Comparison of ENCODE assay signal across 9 cellular contexts in the genomic region with DNA sequence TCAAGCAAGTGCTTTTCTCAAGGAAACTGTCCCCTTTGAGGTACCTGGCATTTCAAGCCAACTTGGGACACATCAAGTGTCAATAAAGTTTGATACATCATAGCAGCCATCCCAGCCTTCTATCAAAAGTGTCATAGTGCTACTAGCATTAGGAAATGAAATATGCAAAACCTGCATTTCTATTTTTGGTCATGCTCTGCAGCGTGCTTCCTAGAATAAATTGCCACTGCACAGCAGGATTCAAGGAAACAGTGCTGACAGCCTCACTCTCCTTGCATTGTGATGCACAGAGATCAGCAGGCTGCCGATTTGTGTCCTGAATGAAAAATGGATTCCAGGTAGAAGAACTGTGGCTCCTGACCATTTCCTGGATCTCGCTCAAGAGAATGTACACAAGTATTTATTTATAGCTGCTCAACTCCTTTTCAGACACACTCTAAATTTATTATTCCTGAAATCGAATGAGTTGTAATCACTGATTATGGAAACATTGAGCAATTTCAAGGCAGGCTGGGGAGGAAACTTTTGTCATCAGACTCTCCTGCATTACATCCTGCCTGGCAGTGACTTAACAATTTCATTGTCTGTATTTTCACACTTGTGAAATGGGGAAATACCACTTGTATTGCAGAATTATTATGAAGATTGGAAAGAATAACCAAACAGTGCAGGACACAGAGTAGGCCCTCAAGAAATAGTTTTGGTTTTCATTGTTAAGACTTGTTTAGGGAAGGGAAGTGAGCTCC.
DNase-seq lines count a peak whose midpoint lies in the region; ATAC-seq and TF ChIP-seq lines count a peak whose summit lies in the region.
"Had no signal": no experiment of that assay in that cellular context is flagged by ENCODE, and none has a peak within 500 bp of the region (broad histone marks: within the 10 kb centered on the region; RNA-seq: fewer than 3 reads in every experiment).

No MANE protein-coding gene starts in this region.

- H3K4me1 ChIP-seq in upper lobe of left lung, result peaks cover 25 to 29% (median 27%) of the 10 kb centered on the region in 4 donors

- peak overlapping the region; percentile 63 to 75 for H3K27ac Mint-ChIP-seq in activated naive CD4-positive, alpha-beta T cell treated with anti-CD3 and anti-CD28 coated beads, Interleukin-2, amount 50 U/mL, for 72 hours
- H3K27ac Mint-ChIP-seq in WTC11, result peak overlapping the region; percentile 95

- peak overlapping the region; percentile 11 to 73 (median 68) for H3K27ac ChIP-seq in upper lobe of left lung

- H3K9me3 Mint-ChIP-seq in activated naive CD4-positive, alpha-beta T cell treated with anti-CD3 and anti-CD28 coated beads, Interleukin-2, amount 50 U/mL, for 72 hours, result peaks cover 4 to 12% of the 10 kb centered on the region in 2 donors
- peaks cover 33% of the 10 kb centered on the region for H3K9me3 Mint-ChIP-seq in WTC11

- TF ChIP-seq POLR2A in upper lobe of left lung (IDR thresholded peaks at IDR 0.05), result no peak

- H3K27me3 Mint-ChIP-seq in WTC11 (ENCODE audit: low read depth), result peaks cover 4% of the 10 kb centered on the region; the same call in 1 of the 2 replicates

- no peaks in the 10 kb centered on the region for H3K27me3 ChIP-seq in upper lobe of left lung

- POLR2A ChIA-PET in WTC11 (lab: Charles Lee), result no interaction called here

- H3K4me3 ChIP-seq in upper lobe of left lung, result no peak overlapping the region

- H3K4me1 Mint-ChIP-seq in WTC11, result peaks cover 50% of the 10 kb centered on the region

- H3K36me3 ChIP-seq in upper lobe of left lung, result no peaks in the 10 kb centered on the region

- CTCF ChIA-PET in WTC11 (lab: Charles Lee), result no interaction called here

- peak; percentile 41 to 58 for ATAC-seq in activated naive CD4-positive, alpha-beta T cell treated with anti-CD3 and anti-CD28 coated beads, Interleukin-2, amount 50 U/mL, for 72 hours
- ATAC-seq in WTC11 (peak; percentile 60), upper lobe of left lung (ENCODE audit: low FRiP score in 2 of 2) (peak in 1 of 2 donors; percentile 59), HG02763 (IDR thresholded peaks at IDR 0.05; ENCODE audit: unreplicated experiment) (no peak)
- ATAC-seq: Panc1 had no signal

- no peaks in the 10 kb centered on the region for H3K9me3 ChIP-seq in upper lobe of left lung

- TF ChIP-seq CTCF in WTC11 (IDR thresholded peaks at IDR 0.05) (no peak), upper lobe of left lung (IDR thresholded peaks at IDR 0.05) (no peak)

- H3K36me3 Mint-ChIP-seq in activated naive CD4-positive, alpha-beta T cell treated with anti-CD3 and anti-CD28 coated beads, Interleukin-2, amount 50 U/mL, for 72 hours, result peaks cover 12 to 19% of the 10 kb centered on the region in 2 donors
- H3K36me3 Mint-ChIP-seq in WTC11, result peaks cover 40% of the 10 kb centered on the region

- no peak overlapping the region; the same call in 1 of the 2 replicates for H3K4me3 Mint-ChIP-seq in WTC11

- 5 to 12% methylated on average over 4 of the region's 4 CpGs for WGBS in upper lobe of left lung, 2 donors

- DNase-seq in activated naive CD4-positive, alpha-beta T cell treated with anti-CD3 and anti-CD28 coated beads, Interleukin-2, amount 50 U/mL, for 72 hours (ENCODE audit: low spot score in 2 of 2), result no peak
- no peak for DNase-seq in activated naive CD4-positive, alpha-beta T cell treated with anti-CD3 and anti-CD28 coated beads, Interleukin-2, amount 50 U/mL, for 16 hours
- DNase-seq in WTC11 (ENCODE audit: low spot score) (peak; percentile 34), iPS DF 19.7 (ENCODE audit: low read depth, low spot score) (peak; percentile 61), upper lobe of left lung (no peak), NCI-H2107 treated with DMSO at 0.1 percent for 48 hours (lab: John Stamatoyannopoulos, UW; ENCODE audit: unreplicated experiment) (no peak)
- DNase-seq in stimulated activated CD4-positive, alpha-beta T cell treated with anti-CD3 and anti-CD28 coated beads, Interleukin-1b, Interleukin-23, amount 100 ng/mL, for 48 hours, result no peak

- peak in 1 of 4 donors; percentile 37 for TF ChIP-seq EP300 in upper lobe of left lung (IDR thresholded peaks at IDR 0.05)

TF ChIP-seq in WTC11, 78 proteins besides CTCF, POLR2A, EP300 and RAD21 (continues in another document):
- no peak for TF ChIP-seq SOX15 (CRISPR knock-in tag; IDR thresholded peaks at IDR 0.05)
- TF ChIP-seq, protein P1, sequence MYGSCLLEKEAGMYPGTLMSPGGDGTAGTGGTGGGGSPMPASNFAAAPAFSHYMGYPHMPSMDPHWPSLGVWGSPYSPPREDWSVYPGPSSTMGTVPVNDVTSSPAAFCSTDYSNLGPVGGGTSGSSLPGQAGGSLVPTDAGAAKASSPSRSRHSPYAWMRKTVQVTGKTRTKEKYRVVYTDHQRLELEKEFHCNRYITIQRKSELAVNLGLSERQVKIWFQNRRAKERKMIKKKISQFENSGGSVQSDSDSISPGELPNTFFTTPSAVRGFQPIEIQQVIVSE (CRISPR knock-in tag; IDR thresholded peaks at IDR 0.05; ENCODE audit: borderline replicate concordance), result no peak
- TF ChIP-seq ZNF396 (CRISPR knock-in tag; IDR thresholded peaks at IDR 0.05; ENCODE audit: borderline replicate concordance), result no peak
- TF ChIP-seq, protein P2, sequence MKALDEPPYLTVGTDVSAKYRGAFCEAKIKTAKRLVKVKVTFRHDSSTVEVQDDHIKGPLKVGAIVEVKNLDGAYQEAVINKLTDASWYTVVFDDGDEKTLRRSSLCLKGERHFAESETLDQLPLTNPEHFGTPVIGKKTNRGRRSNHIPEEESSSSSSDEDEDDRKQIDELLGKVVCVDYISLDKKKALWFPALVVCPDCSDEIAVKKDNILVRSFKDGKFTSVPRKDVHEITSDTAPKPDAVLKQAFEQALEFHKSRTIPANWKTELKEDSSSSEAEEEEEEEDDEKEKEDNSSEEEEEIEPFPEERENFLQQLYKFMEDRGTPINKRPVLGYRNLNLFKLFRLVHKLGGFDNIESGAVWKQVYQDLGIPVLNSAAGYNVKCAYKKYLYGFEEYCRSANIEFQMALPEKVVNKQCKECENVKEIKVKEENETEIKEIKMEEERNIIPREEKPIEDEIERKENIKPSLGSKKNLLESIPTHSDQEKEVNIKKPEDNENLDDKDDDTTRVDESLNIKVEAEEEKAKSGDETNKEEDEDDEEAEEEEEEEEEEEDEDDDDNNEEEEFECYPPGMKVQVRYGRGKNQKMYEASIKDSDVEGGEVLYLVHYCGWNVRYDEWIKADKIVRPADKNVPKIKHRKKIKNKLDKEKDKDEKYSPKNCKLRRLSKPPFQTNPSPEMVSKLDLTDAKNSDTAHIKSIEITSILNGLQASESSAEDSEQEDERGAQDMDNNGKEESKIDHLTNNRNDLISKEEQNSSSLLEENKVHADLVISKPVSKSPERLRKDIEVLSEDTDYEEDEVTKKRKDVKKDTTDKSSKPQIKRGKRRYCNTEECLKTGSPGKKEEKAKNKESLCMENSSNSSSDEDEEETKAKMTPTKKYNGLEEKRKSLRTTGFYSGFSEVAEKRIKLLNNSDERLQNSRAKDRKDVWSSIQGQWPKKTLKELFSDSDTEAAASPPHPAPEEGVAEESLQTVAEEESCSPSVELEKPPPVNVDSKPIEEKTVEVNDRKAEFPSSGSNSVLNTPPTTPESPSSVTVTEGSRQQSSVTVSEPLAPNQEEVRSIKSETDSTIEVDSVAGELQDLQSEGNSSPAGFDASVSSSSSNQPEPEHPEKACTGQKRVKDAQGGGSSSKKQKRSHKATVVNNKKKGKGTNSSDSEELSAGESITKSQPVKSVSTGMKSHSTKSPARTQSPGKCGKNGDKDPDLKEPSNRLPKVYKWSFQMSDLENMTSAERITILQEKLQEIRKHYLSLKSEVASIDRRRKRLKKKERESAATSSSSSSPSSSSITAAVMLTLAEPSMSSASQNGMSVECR (CRISPR knock-in tag; IDR thresholded peaks at IDR 0.05; ENCODE audit: borderline replicate concordance), result no peak
- TF ChIP-seq, protein P3, sequence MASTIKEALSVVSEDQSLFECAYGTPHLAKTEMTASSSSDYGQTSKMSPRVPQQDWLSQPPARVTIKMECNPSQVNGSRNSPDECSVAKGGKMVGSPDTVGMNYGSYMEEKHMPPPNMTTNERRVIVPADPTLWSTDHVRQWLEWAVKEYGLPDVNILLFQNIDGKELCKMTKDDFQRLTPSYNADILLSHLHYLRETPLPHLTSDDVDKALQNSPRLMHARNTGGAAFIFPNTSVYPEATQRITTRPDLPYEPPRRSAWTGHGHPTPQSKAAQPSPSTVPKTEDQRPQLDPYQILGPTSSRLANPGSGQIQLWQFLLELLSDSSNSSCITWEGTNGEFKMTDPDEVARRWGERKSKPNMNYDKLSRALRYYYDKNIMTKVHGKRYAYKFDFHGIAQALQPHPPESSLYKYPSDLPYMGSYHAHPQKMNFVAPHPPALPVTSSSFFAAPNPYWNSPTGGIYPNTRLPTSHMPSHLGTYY (CRISPR knock-in tag; IDR thresholded peaks at IDR 0.05), result no peak
- TF ChIP-seq ZNF232 (CRISPR knock-in tag; IDR thresholded peaks at IDR 0.05), result 0 out of 2 replicates have a peak, but pooled peaks have one; percentile 83
- TF ChIP-seq, protein P4, sequence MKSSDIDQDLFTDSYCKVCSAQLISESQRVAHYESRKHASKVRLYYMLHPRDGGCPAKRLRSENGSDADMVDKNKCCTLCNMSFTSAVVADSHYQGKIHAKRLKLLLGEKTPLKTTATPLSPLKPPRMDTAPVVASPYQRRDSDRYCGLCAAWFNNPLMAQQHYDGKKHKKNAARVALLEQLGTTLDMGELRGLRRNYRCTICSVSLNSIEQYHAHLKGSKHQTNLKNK (CRISPR knock-in tag; IDR thresholded peaks at IDR 0.05), result no peak
- no peak for TF ChIP-seq PRRX2 (CRISPR knock-in tag; IDR thresholded peaks at IDR 0.05)
- TF ChIP-seq, protein P5, sequence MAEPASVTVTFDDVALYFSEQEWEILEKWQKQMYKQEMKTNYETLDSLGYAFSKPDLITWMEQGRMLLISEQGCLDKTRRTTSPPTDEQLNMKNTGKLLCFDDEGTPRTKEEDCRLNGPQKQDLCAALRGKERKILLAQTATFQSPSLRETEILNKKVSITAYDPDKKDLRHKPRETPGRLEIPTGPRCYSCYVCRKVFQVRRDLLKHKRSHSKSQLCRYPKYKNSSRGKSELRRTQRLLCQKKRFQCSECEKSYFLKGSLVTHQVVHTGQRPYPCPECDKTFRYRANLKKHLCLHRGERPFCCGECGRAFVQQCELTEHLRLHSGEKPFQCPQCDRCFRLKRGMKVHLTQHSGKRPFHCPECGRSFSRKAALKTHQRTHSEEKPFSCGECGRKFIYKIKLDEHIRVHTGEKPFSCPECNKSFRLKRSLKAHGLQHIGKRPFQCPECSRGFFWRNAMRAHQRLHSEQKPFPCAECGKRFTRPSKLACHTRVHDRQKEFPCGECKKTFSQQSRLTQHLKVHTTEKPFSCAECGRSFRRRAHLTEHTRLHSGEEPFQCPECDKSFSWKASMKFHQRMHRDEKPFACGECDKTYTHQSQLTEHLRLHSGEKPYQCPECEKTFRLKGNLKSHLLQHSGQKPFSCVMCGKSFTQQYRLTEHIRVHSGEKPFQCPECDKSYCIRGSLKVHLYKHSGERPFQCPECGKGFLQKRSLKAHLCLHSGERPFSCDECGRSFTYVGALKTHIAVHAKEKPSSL (CRISPR knock-in tag; conservative IDR thresholded peaks at IDR 0.05), result no peak
- TF ChIP-seq CBFB (CRISPR knock-in tag; IDR thresholded peaks at IDR 0.05; ENCODE audit: low read depth), result no peak
- TF ChIP-seq NR1H2 (CRISPR knock-in tag; IDR thresholded peaks at IDR 0.05), result no peak
- TF ChIP-seq NFE2L1 (CRISPR knock-in tag; IDR thresholded peaks at IDR 0.05), result peak; percentile 49; the same call in 1 of the 2 replicates

Comparison
In these comparisons a context has a peak if more than half of its experiments do, and no peak if none do; other contexts are left out.
1. DNase-seq: peak in WTC11 (single experiment) and iPS DF 19.7 (single experiment); none in activated naive CD4-positive, alpha-beta T cell treated with anti-CD3 and anti-CD28 coated beads, Interleukin-2, amount 50 U/mL, for 72 hours (0 of 2), activated naive CD4-positive, alpha-beta T cell treated with anti-CD3 and anti-CD28 coated beads, Interleukin-2, amount 50 U/mL, for 16 hours (single experiment), upper lobe of left lung (0 of 2), stimulated activated CD4-positive, alpha-beta T cell treated with anti-CD3 and anti-CD28 coated beads, Interleukin-1b, Interleukin-23, amount 100 ng/mL, for 48 hours (single experiment) and NCI-H2107 treated with DMSO at 0.1 percent for 48 hours (single experiment).